ENCODE assay signal across 15 cellular contexts in the genomic region with DNA sequence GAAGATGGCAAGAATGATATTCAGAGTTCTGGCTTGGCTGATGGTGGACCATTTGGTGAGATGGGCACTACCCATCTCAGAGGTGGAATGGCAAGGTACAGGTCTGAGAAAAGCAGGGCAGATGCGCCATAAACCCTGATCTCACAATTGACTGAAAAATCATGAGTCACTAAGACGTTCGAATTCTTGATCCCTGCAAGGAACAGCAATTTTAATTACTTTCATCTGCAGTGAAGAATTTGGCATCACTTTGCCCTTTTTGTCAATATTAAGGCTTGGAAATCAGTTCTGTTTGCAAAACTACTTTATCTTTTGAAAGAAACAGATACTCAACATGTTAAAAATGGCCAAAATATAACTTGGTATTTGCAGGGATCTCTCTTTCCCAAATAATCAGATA. TPM values are rescaled to one million over a fixed set of nuclear protein-coding genes. Genes with fewer than 3 reads are reported as not detected.
DNase-seq lines count a peak whose midpoint lies in the region; TF ChIP-seq lines count a peak whose summit lies in the region.
"Had no signal": no experiment of that assay in that cellular context is flagged by ENCODE, and none has a peak within 500 bp of the region (broad histone marks: within the 10 kb centered on the region; RNA-seq: fewer than 3 reads in every experiment).

No MANE protein-coding gene starts in this region.

- H3K9me2 ChIP-seq in GM23248 (ENCODE audit: insufficient read depth): no peaks in the 10 kb centered on the region

- in situ Hi-C loops in GM23248 (cut with MboI): no loop called here

- H3K4me3 ChIP-seq in AG10803 (ENCODE audit: low read length) (no peak overlapping the region), GM23248 (no peak overlapping the region), fibroblast of mammary gland (ENCODE audit: control insufficient read depth, low read depth, low read length) (no peak overlapping the region), mesenchymal stem cell (ENCODE audit: insufficient read depth in 1 of 2, low read depth in 1 of 2, low read length in 2 of 2) (no peak overlapping the region)
- H3K4me3 ChIP-seq: GM12878, GM23338 had no signal

- TF ChIP-seq CTCF in AG10803 (conservative IDR thresholded peaks at IDR 0.05; ENCODE audit: low read length) (no peak), fibroblast of mammary gland (conservative IDR thresholded peaks at IDR 0.05; ENCODE audit: control insufficient read depth, insufficient read depth, low read depth, low read length) (no peak)

- H3K9ac ChIP-seq in GM23248 (no peak overlapping the region), mesenchymal stem cell (ENCODE audit: low read length) (no peak overlapping the region)

- no peak overlapping the region for H3K23ac ChIP-seq in mesenchymal stem cell (ENCODE audit: low read length in 2 of 2)

- no peaks in the 10 kb centered on the region for H3K27me3 ChIP-seq in GM23248 (replicated peaks; ENCODE audit: insufficient read depth)
- no peaks in the 10 kb centered on the region for H3K27me3 ChIP-seq in mesenchymal stem cell (ENCODE audit: control insufficient read depth in 1 of 2, insufficient read depth in 1 of 2, low read length in 2 of 2)

- no peaks in the 10 kb centered on the region for H3F3A ChIP-seq in GM23248 (ENCODE audit: insufficient read depth)

- H3K18ac ChIP-seq in mesenchymal stem cell (ENCODE audit: low read depth in 1 of 2, low read length in 2 of 2): no peak overlapping the region

- H2AFZ ChIP-seq in GM23248 (no peak overlapping the region), mesenchymal stem cell (ENCODE audit: low read depth, low read length) (no peak overlapping the region)
- H2AFZ ChIP-seq: GM23338 had no signal

- no peak overlapping the region for H4K8ac ChIP-seq in mesenchymal stem cell (ENCODE audit: low read length)

- H3K4me2 ChIP-seq in GM23248 (ENCODE audit: unreplicated experiment) (no peak overlapping the region), mesenchymal stem cell (ENCODE audit: low read length, poor library complexity, severe bottlenecking) (no peak overlapping the region)
- H3K4me2 ChIP-seq: GM23338 had no signal

- H3K36me3 ChIP-seq in GM23248 (ENCODE audit: low read depth): no peaks in the 10 kb centered on the region
- H3K36me3 ChIP-seq in mesenchymal stem cell (ENCODE audit: control insufficient read depth in 1 of 2, insufficient read depth in 2 of 2, low read depth in 1 of 2, low read length in 2 of 2): no peaks in the 10 kb centered on the region

- no peaks in the 10 kb centered on the region for H4K20me1 ChIP-seq in GM23248 (ENCODE audit: insufficient read depth)

- no peak overlapping the region for H4K91ac ChIP-seq in mesenchymal stem cell (ENCODE audit: low read length)

- DNase-seq in AG10803 (ENCODE audit: low read depth) (peak; percentile 51), GM23248 (peak; percentile 38), fibroblast of mammary gland (ENCODE audit: low read depth) (peak; percentile 24), hepatic stellate cell (ENCODE audit: low spot score) (no peak), mesenchymal stem cell (no peak), COLO829 (ENCODE audit: low spot score) (no peak)
- DNase-seq: C1 segment of cervical spinal cord; Caco-2; CD4-positive, alpha-beta memory T cell; DMS153; DND-41; H9 had no signal

- no peak overlapping the region for H3K4ac ChIP-seq in mesenchymal stem cell (ENCODE audit: low read depth in 1 of 2, low read length in 2 of 2)

- no peaks in the 10 kb centered on the region for H3K79me2 ChIP-seq in GM23248 (ENCODE audit: insufficient read depth)

- H3K14ac ChIP-seq in mesenchymal stem cell (ENCODE audit: low read length in 2 of 2): no peak overlapping the region

- H3K27ac ChIP-seq in GM23248: no peak overlapping the region
- H3K27ac ChIP-seq in mesenchymal stem cell (ENCODE audit: low read length, poor library complexity, severe bottlenecking): no peak overlapping the region
- H3K27ac ChIP-seq: 22Rv1 had no signal

- no peak overlapping the region for H2AK5ac ChIP-seq in mesenchymal stem cell (ENCODE audit: low read length, severe bottlenecking)

- H3K79me1 ChIP-seq in mesenchymal stem cell (replicated peaks; ENCODE audit: low read length, poor library complexity, severe bottlenecking): no peaks in the 10 kb centered on the region

- H2BK5ac ChIP-seq in mesenchymal stem cell (ENCODE audit: low read depth, low read length, poor library complexity, severe bottlenecking): no peak overlapping the region

- H3K4me1 ChIP-seq in GM23248 (ENCODE audit: insufficient read depth) (peaks cover 5% of the 10 kb centered on the region; the same call in 1 of the 2 replicates), mesenchymal stem cell (ENCODE audit: control insufficient read depth, insufficient read depth, low read depth, low read length) (no peaks in the 10 kb centered on the region)
- H3K4me1 ChIP-seq: Caco-2 had no signal

- no peaks in the 10 kb centered on the region for H3K9me3 ChIP-seq in GM23248 (ENCODE audit: low read depth)
- H3K9me3 ChIP-seq in mesenchymal stem cell (ENCODE audit: control insufficient read depth, low read length): no peaks in the 10 kb centered on the region
- H3K9me3 ChIP-seq: Caco-2 had no signal

- H2BK120ac ChIP-seq in mesenchymal stem cell (ENCODE audit: low read depth, low read length): no peak overlapping the region

- no peak overlapping the region for H2BK15ac ChIP-seq in mesenchymal stem cell (ENCODE audit: low read depth, poor library complexity, severe bottlenecking)

- no peak overlapping the region for H2BK12ac ChIP-seq in mesenchymal stem cell (ENCODE audit: low read length in 2 of 2)

- WGBS in GM23248 (ENCODE audit: low coverage in 1 of 2, low lambda C conversion rate in 2 of 2, missing lambda C conversion rate in 2 of 2), 2 experiments: 6 to 17% methylated on average over 3 of the region's 3 CpGs
- WGBS in mesenchymal stem cell: 100% methylated on average over 3 of the region's 3 CpGs

RNA-seq across cellular contexts. Expression of a gene that starts 38.1 kb away (rescaled TPM):
- total RNA-seq in GM23248 (2014; rRNA removed; shearing (Covaris generic)): 1.8 and 2.1 TPM in 2 replicates
- 2.0 and 3.7 TPM in 2 replicates for polyA plus RNA-seq in GM23248 (2016; fragmentation: Nextera tagmentation; extraction: Ambion mirVana)
- polyA plus RNA-seq in mesenchymal stem cell (2013, experiment 1 of 2): 0.01 TPM
- polyA plus RNA-seq in mesenchymal stem cell (2013, experiment 2 of 2): 0.04 TPM
- total RNA-seq: Caco-2; CD4-positive, alpha-beta memory T cell; GM12878; GM23338; H9 had no signal
- polyA plus RNA-seq: CD4-positive, alpha-beta memory T cell; GM12878; GM23338 had no signal

Comparison
In these comparisons a context has a peak if more than half of its experiments do, and no peak if none do; other contexts are left out.
1. DNase-seq: peak in AG10803 (single experiment), GM23248 (single experiment) and fibroblast of mammary gland (single experiment); none in hepatic stellate cell (single experiment), mesenchymal stem cell (single experiment) and COLO829 (single experiment).